ENCODE assay signal across 10 cellular contexts in the genomic region with DNA sequence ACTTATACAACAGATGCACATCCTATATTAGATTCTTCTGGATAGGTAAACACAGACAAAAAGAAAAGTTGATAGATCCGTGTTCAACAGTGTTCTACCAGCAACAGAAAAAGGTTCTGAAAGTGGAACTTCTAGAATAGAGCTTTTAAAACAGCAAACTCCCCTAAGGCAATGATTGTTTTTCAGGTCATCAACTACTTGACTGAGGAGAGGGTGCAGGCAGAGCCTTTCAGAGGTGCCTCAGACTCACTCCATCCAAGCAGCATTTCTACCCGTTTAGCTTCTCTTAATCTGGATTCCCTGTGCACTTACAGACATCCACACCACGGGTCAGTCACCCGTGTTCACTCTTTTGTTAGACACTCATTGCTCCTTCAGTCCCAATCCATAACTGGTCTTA. TPM values are rescaled to one million over a fixed set of nuclear protein-coding genes. Genes with fewer than 3 reads are reported as not detected.
DNase-seq lines count a peak whose midpoint lies in the region; ATAC-seq, FAIRE-seq and TF ChIP-seq lines count a peak whose summit lies in the region.
"Had no signal": no experiment of that assay in that cellular context is flagged by ENCODE, and none has a peak within 500 bp of the region (broad histone marks: within the 10 kb centered on the region; RNA-seq: fewer than 3 reads in every experiment).

No MANE protein-coding gene starts in this region.

- TF ChIP-seq CTCF in GM12878 (IDR thresholded peaks at IDR 0.05 in 2 of 3, conservative IDR thresholded peaks at IDR 0.05 in 1 of 3; ENCODE audit: control insufficient read depth in 2 of 3, extremely low read depth in 1 of 3, insufficient read depth in 1 of 3, low read depth in 3 of 3, low read length in 3 of 3) (no peak), A673 (conservative IDR thresholded peaks at IDR 0.05; ENCODE audit: low read depth, low read length) (no peak)

- H3K9ac ChIP-seq in GM12878 (ENCODE audit: control insufficient read depth, insufficient read depth, low read length) = peak overlapping the region; percentile 60

- TF ChIP-seq POLR2A in GM12878 (IDR thresholded peaks at IDR 0.05; ENCODE audit: low read depth, low read length) = no peak

- DNase-seq in CD1c-positive myeloid dendritic cell (ENCODE audit: extremely low spot score) (peak; percentile 8), GM19239 (ENCODE audit: insufficient read length, low spot score) (no peak), GM12878 (ENCODE audit: low read depth, low spot score) (no peak), A673 (ENCODE audit: low spot score) (no peak), NCI-H146 treated with DMSO at 0.1 percent for 48 hours (lab: John Stamatoyannopoulos, UW; ENCODE audit: unreplicated experiment) (no peak), DMS53 (lab: John Stamatoyannopoulos, UW) (no peak)
- DNase-seq in activated CD4-positive, alpha-beta T cell treated with anti-CD3 and anti-CD28 coated beads for 48 hours = no peak

- POLR2A ChIA-PET in GM12878 (lab: Charles Lee) (interaction anchor here (0.5 to 3.5 kb wide), 17 partner anchors 9 to 152 kb away, joined by 3 to 19 read pairs (median 4); a partner anchor contains a TSS), A673 (lab: Charles Lee; ENCODE audit: low non-redundant PET) (no interaction called here)

- H3K36me3 ChIP-seq in GM12878 (ENCODE audit: control insufficient read depth in 2 of 2, insufficient read depth in 2 of 2, low read length in 1 of 2) = peaks cover 0 to 13% of the 10 kb centered on the region in 2 experiments; a peak in 2 of 4 replicates
- H3K36me3 ChIP-seq in A673 (ENCODE audit: insufficient read depth, low read length, poor library complexity, severe bottlenecking) = no peaks in the 10 kb centered on the region
- H3K36me3 ChIP-seq: neutrophil had no signal

- H4K20me1 ChIP-seq in GM12878 (ENCODE audit: control insufficient read depth, insufficient read depth) = no peaks in the 10 kb centered on the region

- peak; percentile 21; the same call in 1 of the 2 replicates for TF ChIP-seq RAD21 in GM12878 (IDR thresholded peaks at IDR 0.05; ENCODE audit: insufficient read depth, low read depth, low read length)

- H3K4me2 ChIP-seq in GM12878 (ENCODE audit: control insufficient read depth, insufficient read depth) = peak overlapping the region; percentile 87

- intact Hi-C loops in GM12878 (cut with micrococcal nuclease; ENCODE audit: unreplicated experiment) = loop anchor here (2.0 kb wide), 1 partner anchor 28 kb away; a partner anchor contains a TSS
- intact Hi-C loops in A673 (cut with micrococcal nuclease; ENCODE audit: unreplicated experiment) = no loop called here

- H3K9me3 ChIP-seq in GM12878 (replicated peaks; ENCODE audit: control insufficient read depth, insufficient read depth, low read length) = no peaks in the 10 kb centered on the region
- no peaks in the 10 kb centered on the region for H3K9me3 ChIP-seq in A673 (ENCODE audit: low read depth, low read length, poor library complexity, severe bottlenecking)
- H3K9me3 ChIP-seq: neutrophil had no signal

- RAD21 ChIA-PET in GM12878 (lab: Charles Lee; ENCODE audit: unreplicated experiment) = interaction anchor here (1.0 to 5.1 kb wide), 24 partner anchors 11 to 199 kb away, joined by 3 to 58 read pairs (median 8); a partner anchor contains a TSS

- CTCF ChIA-PET in GM12878 (lab: Yijun Ruan, JAX) (interaction anchor here (0.7 to 4.6 kb wide), 13 partner anchors 9 to 134 kb away, joined by 3 to 36 read pairs (median 5); no protein-coding TSS in a partner anchor), A673 (lab: Charles Lee) (no interaction called here)

- TF ChIP-seq EP300 in GM12878 (IDR thresholded peaks at IDR 0.05; ENCODE audit: borderline replicate concordance in 1 of 2, control insufficient read depth in 1 of 2, low read depth in 2 of 2, low read length in 2 of 2) = no peak

- FAIRE-seq in GM19239 (lab: Jason Lieb, UNC) (peak; percentile 85), GM12878 (lab: Jason Lieb, UNC) (peak; percentile 90)
- FAIRE-seq: HTR-8/SVneo had no signal

- no peaks in the 10 kb centered on the region for H3K27me3 ChIP-seq in GM12878 (replicated peaks in 1 of 2; ENCODE audit: control insufficient read depth in 2 of 2, insufficient read depth in 2 of 2, low read length in 1 of 2)
- H3K27me3 ChIP-seq in A673 (replicated peaks; ENCODE audit: insufficient read depth, low read depth, low read length, poor library complexity) = no peaks in the 10 kb centered on the region
- H3K27me3 ChIP-seq: neutrophil had no signal

- H2AFZ ChIP-seq in GM12878 (ENCODE audit: control insufficient read depth, low read depth, low read length) = no peak overlapping the region

- H3K27ac ChIP-seq in GM12878 (ENCODE audit: control insufficient read depth, insufficient read depth) (peak overlapping the region; percentile 72), A673 (ENCODE audit: low read depth, low read length, poor library complexity, severe bottlenecking) (no peak overlapping the region)
- H3K27ac ChIP-seq: neutrophil had no signal

- WGBS in GM12878 (ENCODE audit: insufficient coverage, insufficient replicate concordance, low lambda C conversion rate, missing lambda C conversion rate) = 30% methylated on average over 4 of the region's 4 CpGs

- H3K4me3 ChIP-seq in GM12878 (peak overlapping the region; percentile 45), A673 (ENCODE audit: low read depth, low read length, poor library complexity, severe bottlenecking) (no peak overlapping the region)

- BruUV-seq in GM12878 (replicated peaks; lab: Mats Ljungman, UMichigan) (no TSS peak), A673 (replicated peaks; lab: Mats Ljungman, UMichigan) (no TSS peak)

- in situ Hi-C loops in GM12878 (cut with MboI) = loop anchor here (25.0 kb wide), 1 partner anchor 1793 kb away; no protein-coding TSS in a partner anchor

- H3K4me1 ChIP-seq in GM12878 (ENCODE audit: control insufficient read depth, insufficient read depth, low read length) = peaks cover 61% of the 10 kb centered on the region
- no peaks in the 10 kb centered on the region for H3K4me1 ChIP-seq in A673 (ENCODE audit: insufficient read depth, low read length, poor library complexity, severe bottlenecking)

- ATAC-seq in HG03066 (IDR thresholded peaks at IDR 0.05; ENCODE audit: low read depth, unreplicated experiment) (peak; percentile 49), GM12878 (peak; percentile 64)

- H3K79me2 ChIP-seq in GM12878 (ENCODE audit: control insufficient read depth, insufficient read depth, low read length) = peaks cover 81% of the 10 kb centered on the region

- SMC1A ChIA-PET in GM12878 (lab: Charles Lee; ENCODE audit: uncharacterized antibody, unreplicated experiment) = interaction anchor here (0.7 to 8.2 kb wide), 33 partner anchors 7 to 148 kb away, joined by 3 to 92 read pairs (median 7); a partner anchor contains a TSS

TF ChIP-seq in GM12878, 131 proteins besides CTCF, POLR2A, EP300 and RAD21:
- 0 out of 2 replicates have a peak, but pooled peaks have one; percentile 1 for TF ChIP-seq SMC3 (IDR thresholded peaks at IDR 0.05; ENCODE audit: borderline replicate concordance, low read length)
- no peak for TF ChIP-seq SPI1 (IDR thresholded peaks at IDR 0.05; ENCODE audit: borderline replicate concordance, insufficient read depth, low read depth, low read length)
- TF ChIP-seq ETV6 (conservative IDR thresholded peaks at IDR 0.05 in 1 of 2, IDR thresholded peaks at IDR 0.05 in 1 of 2; ENCODE audit: borderline replicate concordance in 1 of 2, low read depth in 1 of 2) = peak in 1 of 2 experiments; percentile 28; a peak in 1 of 4 replicates
- 0 out of 2 replicates have a peak, but pooled peaks have one; percentile 38 for TF ChIP-seq CBX5 (IDR thresholded peaks at IDR 0.05; ENCODE audit: low read depth)
- TF ChIP-seq BHLHE40 (IDR thresholded peaks at IDR 0.05; ENCODE audit: borderline replicate concordance in 1 of 2, low read depth in 2 of 2, low read length in 1 of 2) = no peak
- TF ChIP-seq HDAC2 (IDR thresholded peaks at IDR 0.05) = no peak
- TF ChIP-seq, protein P1, sequence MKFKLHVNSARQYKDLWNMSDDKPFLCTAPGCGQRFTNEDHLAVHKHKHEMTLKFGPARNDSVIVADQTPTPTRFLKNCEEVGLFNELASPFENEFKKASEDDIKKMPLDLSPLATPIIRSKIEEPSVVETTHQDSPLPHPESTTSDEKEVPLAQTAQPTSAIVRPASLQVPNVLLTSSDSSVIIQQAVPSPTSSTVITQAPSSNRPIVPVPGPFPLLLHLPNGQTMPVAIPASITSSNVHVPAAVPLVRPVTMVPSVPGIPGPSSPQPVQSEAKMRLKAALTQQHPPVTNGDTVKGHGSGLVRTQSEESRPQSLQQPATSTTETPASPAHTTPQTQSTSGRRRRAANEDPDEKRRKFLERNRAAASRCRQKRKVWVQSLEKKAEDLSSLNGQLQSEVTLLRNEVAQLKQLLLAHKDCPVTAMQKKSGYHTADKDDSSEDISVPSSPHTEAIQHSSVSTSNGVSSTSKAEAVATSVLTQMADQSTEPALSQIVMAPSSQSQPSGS (IDR thresholded peaks at IDR 0.05; ENCODE audit: low read length) = peak; percentile 24; the same call in 1 of the 2 replicates
- TF ChIP-seq IRF4 (IDR thresholded peaks at IDR 0.05; ENCODE audit: low read depth, low read length) = 0 out of 2 replicates have a peak, but pooled peaks have one; percentile 42

RNA-seq across cellular contexts. Expression of a gene that starts 28.9 kb away (rescaled TPM):
- total RNA-seq in GM12878 (2013; cell fraction: nucleolus; rRNA removed) = 396 and 420 TPM in 2 replicates
- 174 and 176 TPM in 2 replicates for total RNA-seq in GM12878 (2014; rRNA removed)
- 117 and 122 TPM in 2 replicates for total RNA-seq in GM12878 (2014; rRNA removed; fragmentation: Illumina TruSeq; extraction: Trizol)
- total RNA-seq in GM12878 (2021) = 159 and 167 TPM in 2 replicates
- polyA plus RNA-seq in GM12878 (2011; ENCODE audit: low read depth) = 42.2 TPM
- polyA plus RNA-seq in GM12878 (2011; rRNA removed) = 243 and 247 TPM in 2 replicates
- 287 and 300 TPM in 2 replicates for polyA plus RNA-seq in GM12878 (2011; cell fraction: cytosol; rRNA removed)
- 483 and 489 TPM in 2 replicates for polyA plus RNA-seq in GM12878 (2011; cell fraction: nucleus; rRNA removed)
- 64.5 and 80.5 TPM in 2 replicates for polyA plus RNA-seq in GM12878 (2012)
- polyA plus RNA-seq in GM12878 (2014; fragmentation: Illumina TruSeq; extraction: Trizol) = 152 and 192 TPM in 2 replicates
- polyA plus RNA-seq in GM12878 (2014; fragmentation: Nextera tagmentation; extraction: Ambion mirVana) = 10 to 100 TPM; 51.4 to 55.1 TPM
- 171 and 228 TPM in 2 replicates for polyA plus RNA-seq in GM12878 (2014; rRNA removed)
- 10 to 100 TPM; 54.0 to 71.1 TPM for polyA plus RNA-seq in GM12878 (2016; fragmentation: Nextera tagmentation; extraction: Ambion mirVana)
- 353 and 414 TPM in 2 replicates for polyA minus RNA-seq in GM12878 (2011; rRNA and poly(A)+ RNA removed)
- 75.5 and 105 TPM in 2 replicates for polyA minus RNA-seq in GM12878 (2011; cell fraction: cytosol; rRNA and poly(A)+ RNA removed)
- 237 and 331 TPM in 2 replicates for polyA minus RNA-seq in GM12878 (2011; cell fraction: nucleus; rRNA and poly(A)+ RNA removed)
- total RNA-seq in A673 (2021) = 34.3 and 46.7 TPM in 2 replicates
